ENCODE assay signal across 25 cellular contexts in genomic region chr17:46060461-46060860, GRCh38.
"Had no signal": no experiment of that assay in that cellular context is flagged by ENCODE, and none has a peak within 500 bp of the region (broad histone marks: within the 10 kb centered on the region; RNA-seq: fewer than 3 reads in every experiment).

No MANE protein-coding gene starts in this region.

- H3K36me3 ChIP-seq: prostate gland had no signal

- H3K4me1 ChIP-seq: prostate gland, testis had no signal

- DNase-seq: effector memory CD4-positive, alpha-beta T cell; glutamatergic neuron; islet precursor cell; left cardiac atrium; left ventricle myocardium inferior; lower lobe of right lung; mesendoderm; mucosa of descending colon; natural killer cell; spleen; stimulated activated CD4-positive, alpha-beta T cell treated with anti-CD3 and anti-CD28 coated beads, Interleukin-15, amount 100 ng/mL, for 24 hours; stimulated activated CD4-positive, alpha-beta T cell treated with anti-CD3 and anti-CD28 coated beads, Interleukin-1b, Interleukin-23, amount 100 ng/mL, for 48 hours; stimulated activated CD4-positive, alpha-beta T cell treated with anti-CD3 and anti-CD28 coated beads, Interleukin-4, amount 100 ng/mL, for 24 hours; stimulated activated naive B cell treated with anti-CD40 and anti-IgM and Interleukin-4, amounts not matched to agents 10 μg/mL and 1 μg/mL and 100 μg/mL, for 72 hours; stimulated activated naive CD8-positive, alpha-beta T cell treated with anti-CD3 and anti-CD28 coated beads, Interleukin-15, amount 100 ng/mL, for 72 hours; testis; upper lobe of right lung had no signal

- H3K36me3 Mint-ChIP-seq: natural killer cell had no signal

- H3K27me3 Mint-ChIP-seq: stimulated activated naive B cell treated with anti-CD40 and anti-IgM and Interleukin-4, amounts not matched to agents 10 μg/mL and 1 μg/mL and 100 μg/mL, for 72 hours; stimulated activated naive CD8-positive, alpha-beta T cell treated with anti-CD3 and anti-CD28 coated beads, Interleukin-15, amount 100 ng/mL, for 72 hours had no signal

- H3K4me3 Mint-ChIP-seq: natural killer cell; stimulated activated naive B cell treated with anti-CD40 and anti-IgM and Interleukin-4, amounts not matched to agents 10 μg/mL and 1 μg/mL and 100 μg/mL, for 72 hours; stimulated activated naive CD8-positive, alpha-beta T cell treated with anti-CD3 and anti-CD28 coated beads, Interleukin-15, amount 100 ng/mL, for 72 hours had no signal

- ATAC-seq: gastroesophageal sphincter; left cardiac atrium; lower lobe of right lung; mucosa of descending colon; natural killer cell; sciatic nerve; stimulated activated naive B cell treated with anti-CD40 and anti-IgM and Interleukin-4, amounts not matched to agents 10 μg/mL and 1 μg/mL and 100 μg/mL, for 72 hours; stimulated activated naive CD8-positive, alpha-beta T cell treated with anti-CD3 and anti-CD28 coated beads, Interleukin-15, amount 100 ng/mL, for 72 hours; upper lobe of right lung had no signal

- H3K27me3 ChIP-seq: esophagus muscularis mucosa, gastroesophageal sphincter, spleen, testis, tibial nerve, upper lobe of right lung, vagina had no signal

- H3K27ac Mint-ChIP-seq: stimulated activated naive B cell treated with anti-CD40 and anti-IgM and Interleukin-4, amounts not matched to agents 10 μg/mL and 1 μg/mL and 100 μg/mL, for 72 hours; stimulated activated naive CD8-positive, alpha-beta T cell treated with anti-CD3 and anti-CD28 coated beads, Interleukin-15, amount 100 ng/mL, for 72 hours had no signal

- H3K27ac ChIP-seq: gastroesophageal sphincter, left ventricle myocardium inferior, lower lobe of right lung, parathyroid adenoma, prostate gland, spleen, testis, tibial nerve, upper lobe of right lung, vagina had no signal

- H3K9me3 Mint-ChIP-seq: natural killer cell; neural crest cell; stimulated activated naive B cell treated with anti-CD40 and anti-IgM and Interleukin-4, amounts not matched to agents 10 μg/mL and 1 μg/mL and 100 μg/mL, for 72 hours; stimulated activated naive CD8-positive, alpha-beta T cell treated with anti-CD3 and anti-CD28 coated beads, Interleukin-15, amount 100 ng/mL, for 72 hours had no signal

- H3K4me3 ChIP-seq: esophagus muscularis mucosa, gastroesophageal sphincter, left ventricle myocardium inferior, lower lobe of right lung, mucosa of descending colon, prostate gland, spleen, testis, tibial nerve, upper lobe of right lung, vagina had no signal

- H3K9me3 ChIP-seq: esophagus muscularis mucosa, gastroesophageal sphincter, left ventricle myocardium inferior, lower lobe of right lung, mucosa of descending colon, prostate gland, spleen, testis, tibial nerve, upper lobe of right lung, vagina had no signal
